ENCODE assay signal across 1 cellular context in genomic region chr19:48391100-48392005, GRCh38.
TF ChIP-seq lines count a peak whose summit lies in the region.

KDELR1 (minus strand) TSS chr19:48391551; CDS start chr19:48391358, 193 bp downstream.

TF ChIP-seq in HepG2, 621 proteins besides CTCF, POLR2A, EP300 and RAD21 (continued from another document and continues in another):
- TF ChIP-seq ZNF318 (CRISPR knock-in tag; IDR thresholded peaks at IDR 0.05), result no peak
- TF ChIP-seq XRCC5 (optimal IDR thresholded peaks at IDR 0.05; ENCODE audit: low read length), result peak; percentile 96
- peak; percentile 85 for TF ChIP-seq ZNF407 (CRISPR knock-in tag; IDR thresholded peaks at IDR 0.05; ENCODE audit: not compliant biosample characterization)
- TF ChIP-seq ZNF879 (CRISPR knock-in tag; IDR thresholded peaks at IDR 0.05), result no peak
- no peak for TF ChIP-seq ZNF510 (CRISPR knock-in tag; IDR thresholded peaks at IDR 0.05; ENCODE audit: low read depth)
- TF ChIP-seq ZNF557 (CRISPR knock-in tag; IDR thresholded peaks at IDR 0.05), result no peak
- TF ChIP-seq NPAS2 (CRISPR knock-in tag; IDR thresholded peaks at IDR 0.05; ENCODE audit: borderline replicate concordance), result no peak
- no peak for TF ChIP-seq GPBP1L1 (CRISPR knock-in tag; IDR thresholded peaks at IDR 0.05)
- TF ChIP-seq ZNF740 (CRISPR knock-in tag; IDR thresholded peaks at IDR 0.05), result peak; percentile 79
- TF ChIP-seq REL (CRISPR knock-in tag; conservative IDR thresholded peaks at IDR 0.05), result no peak; the same call in 1 of the 2 replicates
- TF ChIP-seq ETS1 (CRISPR knock-in tag; IDR thresholded peaks at IDR 0.05), result no peak
- TF ChIP-seq ZNF292 (CRISPR knock-in tag; IDR thresholded peaks at IDR 0.05; ENCODE audit: borderline replicate concordance, low read depth), result no peak
- TF ChIP-seq ZNF597 (CRISPR knock-in tag; IDR thresholded peaks at IDR 0.05), result no peak
- peak in 1 of 2 experiments; percentile 75; a peak in 2 of 4 replicates for TF ChIP-seq HMGXB4 (CRISPR knock-in tag; IDR thresholded peaks at IDR 0.05; ENCODE audit: borderline replicate concordance in 1 of 2, low read depth in 1 of 2)
- TF ChIP-seq ZNF563 (CRISPR knock-in tag; IDR thresholded peaks at IDR 0.05), result 0 out of 2 replicates have a peak, but pooled peaks have one; percentile 25
- TF ChIP-seq ZNF362 (CRISPR knock-in tag; IDR thresholded peaks at IDR 0.05; ENCODE audit: borderline replicate concordance), result no peak
- TF ChIP-seq CBX1 (IDR thresholded peaks at IDR 0.05; ENCODE audit: low read depth), result no peak
- TF ChIP-seq ZNF770 (CRISPR knock-in tag; IDR thresholded peaks at IDR 0.05), result no peak
- no peak for TF ChIP-seq PHB2 (IDR thresholded peaks at IDR 0.05; ENCODE audit: partially characterized antibody)
- peak; percentile 48; the same call in 1 of the 2 replicates for TF ChIP-seq TAF1 (CRISPR knock-in tag; IDR thresholded peaks at IDR 0.05)
- TF ChIP-seq PLSCR1 (CRISPR knock-in tag; IDR thresholded peaks at IDR 0.05; ENCODE audit: borderline replicate concordance), result no peak; the same call in 1 of the 2 replicates
- TF ChIP-seq ZNF263 (CRISPR knock-in tag; IDR thresholded peaks at IDR 0.05), result 0 out of 2 replicates have a peak, but pooled peaks have one; percentile 29
- TF ChIP-seq MTA1 (CRISPR knock-in tag; IDR thresholded peaks at IDR 0.05; ENCODE audit: borderline replicate concordance), result no peak
